Comparison of ENCODE assay signal across 8 cellular contexts in genomic region chr12:50764861-50765324, GRCh38. TPM values are rescaled to one million over a fixed set of nuclear protein-coding genes. Genes with fewer than 3 reads are reported as not detected.
A peak's percentile ranks its signal among the peaks of the same experiment; 100 is the strongest.
DNase-seq lines count a peak whose midpoint lies in the region; ATAC-seq, FAIRE-seq and TF ChIP-seq lines count a peak whose summit lies in the region.

No MANE protein-coding gene starts in this region.

- H3K36me3 ChIP-seq in pancreas = no peaks in the 10 kb centered on the region

- H4K91ac ChIP-seq in H9 (ENCODE audit: insufficient read length, low read depth, low read length) = no peak overlapping the region

- TF ChIP-seq CTCF in H9 (conservative IDR thresholded peaks at IDR 0.05) (no peak), pancreas (IDR thresholded peaks at IDR 0.05) (no peak)

- H3K4me1 Mint-ChIP-seq in H9 = peaks cover 24% of the 10 kb centered on the region in 2 experiments

- H3K36me3 Mint-ChIP-seq in H9 (ENCODE audit: insufficient read depth in 1 of 3, low read depth in 3 of 3) = peaks cover 4 to 9% (median 5%) of the 10 kb centered on the region in 3 experiments

- no peak overlapping the region for H2BK12ac ChIP-seq in H9 (ENCODE audit: insufficient read length, low read depth, low read length)

- H3K27me3 ChIP-seq in H9 (ENCODE audit: insufficient read depth, low read length) = no peaks in the 10 kb centered on the region
- H3K27me3 ChIP-seq in pancreas = no peaks in the 10 kb centered on the region

- H4K20me1 ChIP-seq in H9 (ENCODE audit: control insufficient read depth, insufficient read depth, insufficient read length) = no peaks in the 10 kb centered on the region

- H2AK5ac ChIP-seq in H9 (ENCODE audit: insufficient read length, low read length) = no peak overlapping the region

- no peak overlapping the region for H2BK20ac ChIP-seq in H9 (ENCODE audit: low read depth, low read length, poor library complexity, severe bottlenecking)

- H3K18ac ChIP-seq in H9 (ENCODE audit: insufficient read length, low read depth, low read length) = no peak overlapping the region

- H2BK120ac ChIP-seq in H9 (ENCODE audit: low read depth, low read length, poor library complexity, severe bottlenecking) = no peak overlapping the region

- peak overlapping the region; percentile 66 to 80 (median 73); a peak in 6 of 7 replicates for H3K27ac Mint-ChIP-seq in H9

- no peak overlapping the region for H3K4ac ChIP-seq in H9 (ENCODE audit: low read depth, low read length)

- H2BK15ac ChIP-seq in H9 (ENCODE audit: low read depth, low read length) = no peak overlapping the region

- no peak overlapping the region for H4K5ac ChIP-seq in H9 (ENCODE audit: insufficient read length, low read depth, low read length)

- peak overlapping the region; percentile 67 for H3K9ac ChIP-seq in H9 (ENCODE audit: extremely low read depth, insufficient read length, low read length)

- H3K23me2 ChIP-seq in H9 (ENCODE audit: insufficient read length, low read depth, low read length, poor library complexity, severe bottlenecking) = peaks cover 8% of the 10 kb centered on the region

- no peak overlapping the region for H2AFZ ChIP-seq in H9 (ENCODE audit: low read length)

- H3K4me3 Mint-ChIP-seq in H9 = peak overlapping the region; percentile 88

- H3T11ph ChIP-seq in H9 (ENCODE audit: low read length) = no peak overlapping the region

- H3K27ac ChIP-seq in H9 (ENCODE audit: insufficient read length, low read depth, low read length) (no peak overlapping the region), pancreas (peak overlapping the region; percentile 73 to 97 (median 92))

- peaks cover 0 to 4% of the 10 kb centered on the region in 2 experiments; a peak in 3 of 5 replicates for H3K9me3 Mint-ChIP-seq in H9

- no peak overlapping the region for H4K8ac ChIP-seq in H9 (replicated peaks; ENCODE audit: insufficient read length, low read depth, low read length)

- H3K4me3 ChIP-seq in pancreas = peak overlapping the region; percentile 83 to 98 (median 91)

- peak; percentile 52 to 84 (median 77) for DNase-seq in NCI-H1417 (lab: John Stamatoyannopoulos, UW)
- no peak for DNase-seq in NCI-H1417 treated with DMSO at 0.1 percent for 48 hours (lab: John Stamatoyannopoulos, UW)
- no peak for DNase-seq in H9
- DNase-seq in NCI-H2171 treated with DMSO at 0.1 percent for 48 hours (lab: John Stamatoyannopoulos, UW) = peak; percentile 73
- DNase-seq in activated effector memory CD4-positive, alpha-beta T cell treated with anti-CD3 and anti-CD28 coated beads, Interleukin-2, amount 50 U/mL, for 16 hours = peak; percentile 80
- DNase-seq in frontal cortex (ENCODE audit: low spot score in 2 of 2) = peak; percentile 35 to 44
- DNase-seq in pancreas = peak in 2 of 6 donors; percentile 21 to 45
- no peak for DNase-seq in NCI-H774 (lab: John Stamatoyannopoulos, UW)

- H3K9me3 ChIP-seq in H9 (ENCODE audit: control insufficient read depth, low read depth, low read length) = no peaks in the 10 kb centered on the region
- no peaks in the 10 kb centered on the region for H3K9me3 ChIP-seq in pancreas

- H2BK5ac ChIP-seq in H9 (ENCODE audit: insufficient read length, low read length) = no peak overlapping the region

- H3K23ac ChIP-seq in H9 (ENCODE audit: insufficient read length, low read depth, low read length) = no peak overlapping the region

- peak overlapping the region; percentile 77 for H3K4me2 ChIP-seq in H9 (ENCODE audit: insufficient read depth, insufficient read length, low read length)

- WGBS in H9 (ENCODE audit: extremely low coverage, insufficient read length, low lambda C conversion rate) = no CpG with 5 or more reads among the region's 17 CpGs
- WGBS in pancreas, 2 donors = 0% methylated on average over 17 of the region's 17 CpGs

- peaks cover 21% of the 10 kb centered on the region for H3K79me2 ChIP-seq in H9 (ENCODE audit: insufficient read depth, low read length)

- peaks cover 12% of the 10 kb centered on the region for H3K79me1 ChIP-seq in H9 (ENCODE audit: insufficient read depth, low read depth, low read length, poor library complexity, severe bottlenecking)

- intact Hi-C loops in pancreas (cut with DNase I) = no loop called here

- peak in 3 of 4 donors; percentile 2 to 14 (median 6) for ATAC-seq in pancreas

- no peaks in the 10 kb centered on the region for H3K27me3 Mint-ChIP-seq in H9 (ENCODE audit: low read depth)

- no peaks in the 10 kb centered on the region; the same call in 1 of the 2 replicates for H3K4me1 ChIP-seq in H9 (ENCODE audit: insufficient read depth, low read length)
- peaks cover 0 to 22% (median 6%) of the 10 kb centered on the region in 3 donors for H3K4me1 ChIP-seq in pancreas

- H3K14ac ChIP-seq in H9 (ENCODE audit: insufficient read depth, low read length) = peak overlapping the region; percentile 78; the same call in 1 of the 2 replicates

- FAIRE-seq in frontal cortex (lab: Jason Lieb, UNC) = no peak
- FAIRE-seq in pancreas (lab: Jason Lieb, UNC) = no peak

- no peak overlapping the region for H3K56ac ChIP-seq in H9 (ENCODE audit: insufficient read length, low read depth, low read length)

RNA-seq across cellular contexts. Expression of gene ATF1, which starts 1.0 kb away (rescaled TPM):
- total RNA-seq in H9 (2021) (45.7 and 47.8 TPM in 2 replicates), frontal cortex (26.5 TPM), pancreas (10 to 100 TPM in 3 of 6 donors, 1 to 10 TPM in 3; 8.2 to 19.4 (median 9.7) TPM)
- polyA plus RNA-seq in pancreas = 1 to 10 TPM; 2.9 to 8.7 TPM

Comparison
In these comparisons a context has a peak if more than half of its experiments do, and no peak if none do; other contexts are left out.
1. DNase-seq: peak in NCI-H1417 (3 of 3), NCI-H2171 treated with DMSO at 0.1 percent for 48 hours (single experiment), activated effector memory CD4-positive, alpha-beta T cell treated with anti-CD3 and anti-CD28 coated beads, Interleukin-2, amount 50 U/mL, for 16 hours (single experiment) and frontal cortex (2 of 2); none in NCI-H1417 treated with DMSO at 0.1 percent for 48 hours (single experiment), H9 (single experiment) and NCI-H774 (single experiment).